Comparison of ENCODE assay signal across 10 cellular contexts in genomic region chr15:43826029-43826507, GRCh38. TPM values are rescaled to one million over a fixed set of nuclear protein-coding genes. Genes with fewer than 3 reads are reported as not detected.
DNase-seq lines count a peak whose midpoint lies in the region; ATAC-seq, FAIRE-seq and TF ChIP-seq lines count a peak whose summit lies in the region.
"Had no signal": no experiment of that assay in that cellular context is flagged by ENCODE, and none has a peak within 500 bp of the region (broad histone marks: within the 10 kb centered on the region; RNA-seq: fewer than 3 reads in every experiment).

No MANE protein-coding gene starts in this region.

- FAIRE-seq in small intestine (lab: Jason Lieb, UNC) = no peak
- FAIRE-seq: A204.1 had no signal

- H3K4me2 ChIP-seq in hepatocyte = peak overlapping the region; percentile 92

- no peaks in the 10 kb centered on the region for H4K20me1 ChIP-seq in hepatocyte (ENCODE audit: insufficient read depth, poor library complexity, severe bottlenecking)

- POLR2A ChIA-PET in activated CD8-positive, alpha-beta T cell treated with anti-CD3 and anti-CD28 coated beads for 36 hours (lab: Charles Lee) = interaction anchor here (1.2 to 6.1 kb wide), 6 partner anchors 11 to 37 kb away, joined by 3 to 37 read pairs (median 10); partner anchors contain the start of genes HYPK, SERF2 and SERINC4

- peaks cover 20% of the 10 kb centered on the region for H3K36me3 Mint-ChIP-seq in T-helper 1 cell treated with Interleukin-12 subunit alpha and Interleukin-12 subunit beta and Interleukin-4 antibody, amounts not matched to agents 30 μg/mL and 1 μg/mL, for 36 hours (ENCODE audit: low read depth)
- H3K36me3 Mint-ChIP-seq in activated CD8-positive, alpha-beta T cell treated with anti-CD3 and anti-CD28 coated beads for 36 hours (ENCODE audit: low read depth) = peaks cover 56% of the 10 kb centered on the region

- H3K79me2 ChIP-seq in hepatocyte = peaks cover 42% of the 10 kb centered on the region

- DNase-seq in T-helper 1 cell = no peak
- DNase-seq in activated CD8-positive, alpha-beta T cell treated with anti-CD3 and anti-CD28 coated beads for 36 hours = no peak
- DNase-seq in hepatocyte (ENCODE audit: low spot score) = no peak
- no peak for DNase-seq in omental fat pad (ENCODE audit: low spot score)
- DNase-seq in AG20443 (ENCODE audit: low spot score) = no peak
- DNase-seq in small intestine = no peak

- intact Hi-C loops in activated CD8-positive, alpha-beta T cell treated with anti-CD3 and anti-CD28 coated beads for 36 hours (cut with micrococcal nuclease) = no loop called here

- H3K9me3 Mint-ChIP-seq in T-helper 1 cell treated with Interleukin-12 subunit alpha and Interleukin-12 subunit beta and Interleukin-4 antibody, amounts not matched to agents 30 μg/mL and 1 μg/mL, for 36 hours = no peaks in the 10 kb centered on the region
- H3K9me3 Mint-ChIP-seq in activated CD8-positive, alpha-beta T cell treated with anti-CD3 and anti-CD28 coated beads for 36 hours = no peaks in the 10 kb centered on the region

- H3K27me3 ChIP-seq in hepatocyte = no peaks in the 10 kb centered on the region
- H3K27me3 ChIP-seq in subcutaneous abdominal adipose tissue (ENCODE audit: control insufficient read depth in 5 of 5, insufficient read depth in 4 of 5, low read length in 5 of 5) = no peaks in the 10 kb centered on the region
- no peaks in the 10 kb centered on the region for H3K27me3 ChIP-seq in small intestine (ENCODE audit: control insufficient read depth in 2 of 2, insufficient read depth in 2 of 2, low read length in 2 of 2)

- 96% methylated on average over 11 of the region's 11 CpGs for WGBS in hepatocyte (ENCODE audit: low lambda C conversion rate, missing lambda C conversion rate)
- 94 to 98% (median 94%) methylated on average over 11 of the region's 11 CpGs for WGBS in small intestine, 3 donors

- no peaks in the 10 kb centered on the region for H3K9me3 ChIP-seq in hepatocyte (ENCODE audit: low read depth)
- no peaks in the 10 kb centered on the region for H3K9me3 ChIP-seq in subcutaneous abdominal adipose tissue (ENCODE audit: control insufficient read depth in 5 of 5, low read length in 5 of 5)
- no peaks in the 10 kb centered on the region for H3K9me3 ChIP-seq in small intestine (ENCODE audit: control insufficient read depth, low read depth)

- no peaks in the 10 kb centered on the region for H3K27me3 Mint-ChIP-seq in T-helper 1 cell treated with Interleukin-12 subunit alpha and Interleukin-12 subunit beta and Interleukin-4 antibody, amounts not matched to agents 30 μg/mL and 1 μg/mL, for 36 hours (ENCODE audit: low read depth)
- H3K27me3 Mint-ChIP-seq in activated CD8-positive, alpha-beta T cell treated with anti-CD3 and anti-CD28 coated beads for 36 hours = no peaks in the 10 kb centered on the region

- TF ChIP-seq CTCF in activated CD8-positive, alpha-beta T cell treated with anti-CD3 and anti-CD28 coated beads for 36 hours (IDR thresholded peaks at IDR 0.05) = no peak
- TF ChIP-seq CTCF in hepatocyte (IDR thresholded peaks at IDR 0.05; ENCODE audit: poor library complexity) (no peak), omental fat pad (IDR thresholded peaks at IDR 0.05) (no peak)

- H3K9ac ChIP-seq in subcutaneous abdominal adipose tissue (ENCODE audit: low read length in 5 of 5) = peak overlapping the region in 1 of 5 donors; percentile 80

- CTCF ChIA-PET in activated CD8-positive, alpha-beta T cell treated with anti-CD3 and anti-CD28 coated beads for 36 hours (lab: Charles Lee) = no interaction called here

- H3K4me1 Mint-ChIP-seq in T-helper 1 cell treated with Interleukin-12 subunit alpha and Interleukin-12 subunit beta and Interleukin-4 antibody, amounts not matched to agents 30 μg/mL and 1 μg/mL, for 36 hours (ENCODE audit: low read depth) = peaks cover 36% of the 10 kb centered on the region
- peaks cover 52% of the 10 kb centered on the region for H3K4me1 Mint-ChIP-seq in activated CD8-positive, alpha-beta T cell treated with anti-CD3 and anti-CD28 coated beads for 36 hours (ENCODE audit: low read depth)

- H3K27ac ChIP-seq in hepatocyte (peak overlapping the region; percentile 67), subcutaneous abdominal adipose tissue (ENCODE audit: low read depth, low read length) (peak overlapping the region; percentile 37), small intestine (ENCODE audit: low read depth in 1 of 2, low read length in 1 of 2) (peak overlapping the region in 1 of 2 donors; percentile 71)

- no peaks in the 10 kb centered on the region for H3K9me2 ChIP-seq in hepatocyte (replicated peaks; ENCODE audit: insufficient read depth)

- H3K4me1 ChIP-seq in hepatocyte (ENCODE audit: insufficient read depth) = peaks cover 27% of the 10 kb centered on the region
- peaks cover 1 to 41% (median 33%) of the 10 kb centered on the region in 5 donors for H3K4me1 ChIP-seq in subcutaneous abdominal adipose tissue (ENCODE audit: control insufficient read depth in 5 of 5, insufficient read depth in 5 of 5, low read length in 5 of 5)
- peaks cover 0 to 4% of the 10 kb centered on the region in 2 donors for H3K4me1 ChIP-seq in small intestine (ENCODE audit: control insufficient read depth in 2 of 2, insufficient read depth in 1 of 2, low read depth in 1 of 2, low read length in 1 of 2)

- H3K4me3 Mint-ChIP-seq in T-helper 1 cell treated with Interleukin-12 subunit alpha and Interleukin-12 subunit beta and Interleukin-4 antibody, amounts not matched to agents 30 μg/mL and 1 μg/mL, for 36 hours = peak overlapping the region; percentile 50
- peak overlapping the region; percentile 94 for H3K4me3 Mint-ChIP-seq in activated CD8-positive, alpha-beta T cell treated with anti-CD3 and anti-CD28 coated beads for 36 hours

- ATAC-seq in activated CD8-positive, alpha-beta T cell treated with anti-CD3 and anti-CD28 coated beads for 36 hours = no peak
- no peak for ATAC-seq in omental fat pad (ENCODE audit: low FRiP score)

- H2AFZ ChIP-seq in hepatocyte = peak overlapping the region; percentile 99

- H3K4me3 ChIP-seq in hepatocyte = peak overlapping the region; percentile 44
- H3K4me3 ChIP-seq in subcutaneous abdominal adipose tissue (ENCODE audit: low read depth in 1 of 5, low read length in 5 of 5) = peak overlapping the region in 4 of 5 donors; percentile 55 to 76 (median 74)
- no peak overlapping the region for H3K4me3 ChIP-seq in small intestine (ENCODE audit: low read depth in 1 of 2, low read length in 2 of 2)

- peak overlapping the region; percentile 90 for H3K27ac Mint-ChIP-seq in T-helper 1 cell treated with Interleukin-12 subunit alpha and Interleukin-12 subunit beta and Interleukin-4 antibody, amounts not matched to agents 30 μg/mL and 1 μg/mL, for 36 hours
- peak overlapping the region; percentile 99 for H3K27ac Mint-ChIP-seq in activated CD8-positive, alpha-beta T cell treated with anti-CD3 and anti-CD28 coated beads for 36 hours

- H3K36me3 ChIP-seq in hepatocyte (replicated peaks; ENCODE audit: insufficient read depth, low read depth) = no peaks in the 10 kb centered on the region
- H3K36me3 ChIP-seq in subcutaneous abdominal adipose tissue (ENCODE audit: control insufficient read depth in 5 of 5, insufficient read depth in 5 of 5, low read length in 5 of 5) = no peaks in the 10 kb centered on the region
- no peaks in the 10 kb centered on the region for H3K36me3 ChIP-seq in small intestine (ENCODE audit: control insufficient read depth in 2 of 2, insufficient read depth in 2 of 2, low read length in 2 of 2)

RNA-seq across cellular contexts. Expression of gene WDR76, which starts 0.7 kb away (rescaled TPM):
- 10 to 100 TPM; 69.9 to 79.3 TPM for total RNA-seq in activated CD8-positive, alpha-beta T cell treated with anti-CD3 and anti-CD28 coated beads for 36 hours
- 4.7 and 7.6 TPM in 2 replicates for total RNA-seq in hepatocyte
- 0.69 and 1.8 TPM in 2 replicates for polyA plus RNA-seq in hepatocyte
- total RNA-seq in omental fat pad = 1 to 10 TPM; 2.0 to 9.9 (median 3.2) TPM
- polyA plus RNA-seq in small intestine = 1 to 10 TPM; 1.1 to 4.9 (median 1.6) TPM

RNA-seq across cellular contexts. Expression of gene MFAP1, which starts 1.6 kb away (rescaled TPM):
- 10 to 100 TPM; 39.8 to 43.1 TPM for total RNA-seq in activated CD8-positive, alpha-beta T cell treated with anti-CD3 and anti-CD28 coated beads for 36 hours
- total RNA-seq in hepatocyte (26.9 and 37.8 TPM in 2 replicates), omental fat pad (10 to 100 TPM; 13.9 to 18.0 (median 14.4) TPM)
- polyA plus RNA-seq in hepatocyte (30.9 and 36.9 TPM in 2 replicates), small intestine (10 to 100 TPM; 16.2 to 19.7 (median 19.2) TPM)

RNA-seq across cellular contexts. Expression of gene HYPK, which starts 25.7 kb away (rescaled TPM):
- total RNA-seq in activated CD8-positive, alpha-beta T cell treated with anti-CD3 and anti-CD28 coated beads for 36 hours = 10 to 100 TPM; 15.5 to 16.1 TPM
- total RNA-seq in hepatocyte (5.8 and 10.4 TPM in 2 replicates), omental fat pad (10 to 100 TPM; 10.2 to 19.0 (median 14.8) TPM)
- polyA plus RNA-seq in hepatocyte (12.8 and 19.2 TPM in 2 replicates), small intestine (10 to 100 TPM in 2 of 3 donors, 1 to 10 TPM in 1; 5.8 to 24.3 (median 12.4) TPM)

RNA-seq across cellular contexts. Expression of gene SERINC4, which starts 26.0 kb away (rescaled TPM):
- total RNA-seq in activated CD8-positive, alpha-beta T cell treated with anti-CD3 and anti-CD28 coated beads for 36 hours = under 1 TPM in 1 of 2 experiments, not detected in 1; 0.09 TPM
- total RNA-seq in hepatocyte (0.10 and 0.24 TPM in 2 replicates), omental fat pad (not detected)
- polyA plus RNA-seq in hepatocyte (not detected in 2 replicates), small intestine (under 1 TPM in 2 of 3 donors, not detected in 1; 0.24 to 0.45 TPM)
- total RNA-seq: M059J had no signal

RNA-seq across cellular contexts. Expression of gene SERF2, which starts 33.9 kb away (rescaled TPM):
- total RNA-seq in activated CD8-positive, alpha-beta T cell treated with anti-CD3 and anti-CD28 coated beads for 36 hours = 100 to 1,000 TPM; 775 to 810 TPM
- total RNA-seq in hepatocyte = 958 and 1,175 TPM in 2 replicates
- polyA plus RNA-seq in hepatocyte = 2,443 and 2,578 TPM in 2 replicates
- total RNA-seq in omental fat pad = 100 to 1,000 TPM; 790 to 927 (median 897) TPM
- 1,000 to 10,000 TPM; 1,677 to 2,526 (median 1,745) TPM for polyA plus RNA-seq in small intestine

Comparison
In these comparisons a context has a peak if more than half of its experiments do, and no peak if none do; other contexts are left out.
1. H3K4me3 ChIP-seq: peak in hepatocyte (single experiment) and subcutaneous abdominal adipose tissue (4 of 5); none in small intestine (0 of 2).